In the genomic region with DNA sequence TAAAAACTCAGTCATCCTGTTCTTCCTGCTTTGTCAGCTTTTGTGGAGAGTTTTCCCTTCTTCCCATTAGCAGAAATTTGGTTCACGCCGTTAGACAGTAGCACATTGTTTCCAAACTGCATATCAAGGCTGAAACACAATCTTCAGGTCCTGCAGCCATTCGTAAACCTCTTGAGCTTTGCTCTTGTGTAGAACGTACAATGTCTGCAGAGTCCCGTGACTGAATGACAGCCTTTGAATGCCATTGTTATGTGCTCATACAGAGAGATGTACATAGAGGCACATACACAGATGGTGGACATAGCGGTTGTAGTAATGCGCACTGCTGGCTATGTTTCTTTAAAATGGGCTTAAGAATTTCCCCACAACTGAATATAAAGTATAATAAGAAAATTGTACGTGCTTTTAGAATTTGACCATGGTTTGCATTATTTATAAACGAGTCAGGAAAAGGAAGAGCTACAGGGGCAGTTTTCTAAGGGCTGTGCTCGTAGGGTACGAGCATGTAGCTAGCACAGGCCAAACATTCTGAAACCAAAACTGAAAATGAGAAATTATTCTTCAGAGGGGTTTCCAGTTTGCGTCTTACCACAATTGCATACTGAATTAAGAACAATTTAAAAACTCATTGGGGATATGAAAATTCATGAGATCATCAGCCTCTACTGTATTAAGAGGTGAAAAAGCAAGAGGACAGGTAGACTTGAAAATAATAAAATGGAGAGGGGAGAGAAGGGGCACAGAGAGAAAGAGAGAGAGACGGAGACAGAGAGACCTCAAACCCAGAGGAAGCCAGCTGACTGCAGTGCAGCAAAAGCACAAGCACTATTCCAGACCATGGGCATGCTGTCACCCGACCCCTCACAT, we compare ENCODE assay signal across 10 cellular contexts.
A peak's percentile ranks its signal among the peaks of the same experiment; 100 is the strongest.
DNase-seq lines count a peak whose midpoint lies in the region; ATAC-seq and TF ChIP-seq lines count a peak whose summit lies in the region.
"Had no signal": no experiment of that assay in that cellular context is flagged by ENCODE, and none has a peak within 500 bp of the region (broad histone marks: within the 10 kb centered on the region; RNA-seq: fewer than 3 reads in every experiment).

No MANE protein-coding gene starts in this region.

- H3K4me3 ChIP-seq in GM12865 (ENCODE audit: low read depth, low read length) (no peak overlapping the region), coronary artery (no peak overlapping the region)
- H3K4me3 ChIP-seq: SK-N-MC, tibial artery had no signal

- H3K4me1 Mint-ChIP-seq in activated naive CD8-positive, alpha-beta T cell treated with anti-CD3 and anti-CD28 coated beads, Interleukin-2, amount 50 U/mL, for 24 hours: peaks cover 7% of the 10 kb centered on the region

- TF ChIP-seq CTCF in GM12865 (IDR thresholded peaks at IDR 0.05; ENCODE audit: insufficient read depth, low read depth, low read length, missing control alignments): no peak
- TF ChIP-seq CTCF in GM13976 (IDR thresholded peaks at IDR 0.05; ENCODE audit: borderline replicate concordance, control extremely low read depth, extremely low read depth, insufficient read depth, missing control alignments): no peak
- TF ChIP-seq CTCF in coronary artery (IDR thresholded peaks at IDR 0.05): no peak

- H3K4me3 Mint-ChIP-seq in activated naive CD8-positive, alpha-beta T cell treated with anti-CD3 and anti-CD28 coated beads, Interleukin-2, amount 50 U/mL, for 24 hours: peak overlapping the region; percentile 15

- DNase-seq in GM12865 (ENCODE audit: low read depth) (peak; percentile 59), GM13976 (ENCODE audit: low spot score) (no peak), coronary artery (ENCODE audit: low spot score) (no peak), OCI-M2 (lab: John Stamatoyannopoulos, UW; ENCODE audit: unreplicated experiment) (no peak), HK-2 (ENCODE audit: unreplicated experiment) (no peak)
- no peak for DNase-seq in activated naive CD8-positive, alpha-beta T cell treated with anti-CD3 and anti-CD28 coated beads, Interleukin-2, amount 50 U/mL, for 24 hours
- DNase-seq: tibial artery had no signal

- in situ Hi-C loops in GM13976 (cut with MboI; ENCODE audit: low sequenced_read_pairs, unreplicated experiment): no loop called here

- H3K27ac Mint-ChIP-seq in activated naive CD8-positive, alpha-beta T cell treated with anti-CD3 and anti-CD28 coated beads, Interleukin-2, amount 50 U/mL, for 24 hours: no peak overlapping the region

- no peaks in the 10 kb centered on the region for H3K9me3 Mint-ChIP-seq in activated naive CD8-positive, alpha-beta T cell treated with anti-CD3 and anti-CD28 coated beads, Interleukin-2, amount 50 U/mL, for 24 hours

- H3K27ac ChIP-seq in coronary artery: no peak overlapping the region
- H3K27ac ChIP-seq: SK-N-MC, tibial artery had no signal

- no peaks in the 10 kb centered on the region for H3K36me3 Mint-ChIP-seq in activated naive CD8-positive, alpha-beta T cell treated with anti-CD3 and anti-CD28 coated beads, Interleukin-2, amount 50 U/mL, for 24 hours (ENCODE audit: low read depth)

- ATAC-seq in GM19395 (IDR thresholded peaks at IDR 0.05; ENCODE audit: unreplicated experiment): peak; percentile 94
- ATAC-seq in HG03175 (IDR thresholded peaks at IDR 0.05; ENCODE audit: unreplicated experiment): peak; percentile 83
- ATAC-seq in activated naive CD8-positive, alpha-beta T cell treated with anti-CD3 and anti-CD28 coated beads, Interleukin-2, amount 50 U/mL, for 24 hours: peak; percentile 49

- H3K27me3 Mint-ChIP-seq in activated naive CD8-positive, alpha-beta T cell treated with anti-CD3 and anti-CD28 coated beads, Interleukin-2, amount 50 U/mL, for 24 hours: peaks cover 5% of the 10 kb centered on the region
